Comparison of ENCODE assay signal across 16 cellular contexts in genomic region chr12:27498159-27498558, GRCh38. TPM values are rescaled to one million over a fixed set of nuclear protein-coding genes. Genes with fewer than 3 reads are reported as not detected.
A peak's percentile ranks its signal among the peaks of the same experiment; 100 is the strongest.
DNase-seq lines count a peak whose midpoint lies in the region; ATAC-seq and TF ChIP-seq lines count a peak whose summit lies in the region.
"Had no signal": no experiment of that assay in that cellular context is flagged by ENCODE, and none has a peak within 500 bp of the region (broad histone marks: within the 10 kb centered on the region; RNA-seq: fewer than 3 reads in every experiment).

No MANE protein-coding gene starts in this region.

- peak; percentile 85 for ATAC-seq in GM18867 (IDR thresholded peaks at IDR 0.05; ENCODE audit: unreplicated experiment)
- ATAC-seq in HG02884 (IDR thresholded peaks at IDR 0.05; ENCODE audit: unreplicated experiment) = peak; percentile 92
- ATAC-seq in activated T-helper 17 cell treated with anti-CD3 and anti-CD28 coated beads, Interleukin-2, amount 50 U/mL, for 72 hours (replicated peaks) = peak; percentile 90
- ATAC-seq: GM23338; naive thymus-derived CD8-positive, alpha-beta T cell; right cardiac atrium; WTC11 had no signal

- no peak for TF ChIP-seq CTCF in GM13977 (IDR thresholded peaks at IDR 0.05; ENCODE audit: extremely low read depth, insufficient read depth, missing control alignments)
- TF ChIP-seq CTCF in GM10248 (IDR thresholded peaks at IDR 0.05; ENCODE audit: control extremely low read depth, extremely low read depth, low read depth, missing control alignments) = no peak
- TF ChIP-seq CTCF in mesothelial cell of epicardium (IDR thresholded peaks at IDR 0.05; ENCODE audit: unreplicated experiment) = no peak

- peaks cover 19% of the 10 kb centered on the region for H3K27me3 Mint-ChIP-seq in activated T-helper 17 cell treated with anti-CD3 and anti-CD28 coated beads, Interleukin-2, amount 50 U/mL, for 72 hours
- H3K27me3 Mint-ChIP-seq in mesothelial cell of epicardium (ENCODE audit: low read depth) = no peaks in the 10 kb centered on the region

- peaks cover 9% of the 10 kb centered on the region for H3K4me1 Mint-ChIP-seq in activated T-helper 17 cell treated with anti-CD3 and anti-CD28 coated beads, Interleukin-2, amount 50 U/mL, for 72 hours
- peaks cover 7% of the 10 kb centered on the region for H3K4me1 Mint-ChIP-seq in mesothelial cell of epicardium
- H3K4me1 Mint-ChIP-seq: brain, GM23338, WTC11 had no signal

- in situ Hi-C loops in GM13977 (cut with MboI; ENCODE audit: low pct_unique_long_range_greater_than_20kb, low sequenced_read_pairs, unreplicated experiment) = no loop called here

- CTCF ChIA-PET in GM10248 (lab: Yijun Ruan, JAX) = no interaction called here

- no peaks in the 10 kb centered on the region for H3K9me3 Mint-ChIP-seq in activated T-helper 17 cell treated with anti-CD3 and anti-CD28 coated beads, Interleukin-2, amount 50 U/mL, for 72 hours
- H3K9me3 Mint-ChIP-seq in mesothelial cell of epicardium = peaks cover 11% of the 10 kb centered on the region
- H3K9me3 Mint-ChIP-seq: brain, GM23338, WTC11 had no signal

- no peaks in the 10 kb centered on the region for H3K36me3 Mint-ChIP-seq in activated T-helper 17 cell treated with anti-CD3 and anti-CD28 coated beads, Interleukin-2, amount 50 U/mL, for 72 hours (ENCODE audit: low read depth)
- H3K36me3 Mint-ChIP-seq in mesothelial cell of epicardium = no peaks in the 10 kb centered on the region
- H3K36me3 Mint-ChIP-seq: brain; naive thymus-derived CD8-positive, alpha-beta T cell; WTC11 had no signal

- peak overlapping the region; percentile 36 for H3K4me3 Mint-ChIP-seq in activated T-helper 17 cell treated with anti-CD3 and anti-CD28 coated beads, Interleukin-2, amount 50 U/mL, for 72 hours
- no peak overlapping the region for H3K4me3 Mint-ChIP-seq in mesothelial cell of epicardium
- H3K4me3 Mint-ChIP-seq: brain; GM23338; naive thymus-derived CD8-positive, alpha-beta T cell; WTC11 had no signal

- DNase-seq in GM13977 (ENCODE audit: low spot score) = peak; percentile 22
- DNase-seq in GM10248 (ENCODE audit: extremely low spot score) = no peak
- no peak for DNase-seq in NCI-H1417 (lab: John Stamatoyannopoulos, UW)
- DNase-seq in mesothelial cell of epicardium (ENCODE audit: low spot score in 2 of 2, unreplicated experiment in 2 of 2) = no peak
- DNase-seq: naive thymus-derived CD8-positive, alpha-beta T cell; NCI-H345; right cardiac atrium; stimulated activated CD4-positive, alpha-beta T cell treated with anti-CD3 and anti-CD28 coated beads, Interleukin-2, amount 100 ng/mL, for 48 hours had no signal

- H3K27ac Mint-ChIP-seq in activated T-helper 17 cell treated with anti-CD3 and anti-CD28 coated beads, Interleukin-2, amount 50 U/mL, for 72 hours = peak overlapping the region; percentile 38
- no peak overlapping the region for H3K27ac Mint-ChIP-seq in mesothelial cell of epicardium
- H3K27ac Mint-ChIP-seq: brain; GM23338; naive thymus-derived CD8-positive, alpha-beta T cell; WTC11 had no signal

- POLR2A ChIA-PET in GM10248 (lab: Yijun Ruan, JAX) = no interaction called here

RNA-seq across cellular contexts. Expression of gene PPFIBP1, which starts 25.8 kb away (rescaled TPM):
- 10 to 100 TPM; 13.8 to 21.8 TPM for total RNA-seq in activated T-helper 17 cell treated with anti-CD3 and anti-CD28 coated beads, Interleukin-2, amount 50 U/mL, for 72 hours
- total RNA-seq in mesothelial cell of epicardium = 101 to 105 TPM (median 102 TPM) in 3 replicates

RNA-seq across cellular contexts. Expression of gene SMCO2, which starts 51.6 kb away (rescaled TPM):
- under 1 TPM in 1 of 2 donors, not detected in 1; 0.41 TPM for total RNA-seq in activated T-helper 17 cell treated with anti-CD3 and anti-CD28 coated beads, Interleukin-2, amount 50 U/mL, for 72 hours
- total RNA-seq in mesothelial cell of epicardium = not detected in 3 replicates
- total RNA-seq: Daoy; GM23338; liver; naive thymus-derived CD8-positive, alpha-beta T cell had no signal
